8 cellular contexts compared by ENCODE assay signal in the genomic region with DNA sequence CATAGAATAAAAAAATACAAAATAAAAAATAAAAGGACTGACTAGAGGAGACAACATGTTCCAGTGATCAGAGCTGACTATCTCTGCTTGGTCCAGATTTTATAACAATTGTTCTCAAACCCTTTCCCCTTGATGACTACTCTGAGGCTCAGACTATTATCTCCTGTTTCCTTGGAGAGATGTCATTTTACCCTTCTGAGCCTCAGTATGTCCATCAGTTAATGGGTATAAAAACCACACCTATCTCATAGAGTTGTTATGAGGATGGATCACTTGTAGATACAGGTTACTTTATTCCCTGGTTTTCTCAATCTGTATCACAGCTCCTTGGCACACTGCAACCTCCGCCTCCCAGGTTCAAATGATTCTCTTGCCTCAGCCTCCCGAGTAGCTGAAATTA. TPM values are rescaled to one million over a fixed set of nuclear protein-coding genes. Genes with fewer than 3 reads are reported as not detected.
"Had no signal": no experiment of that assay in that cellular context is flagged by ENCODE, and none has a peak within 500 bp of the region (broad histone marks: within the 10 kb centered on the region; RNA-seq: fewer than 3 reads in every experiment).

No MANE protein-coding gene starts in this region.

- ATAC-seq: GM12878 had no signal

- H3K4me3 ChIP-seq: GM12878 had no signal

- FAIRE-seq: G401.6, GM12878, GM12891, GM12892, GM18507, GM19239 had no signal

- DNase-seq: GDM1, GF-D8 had no signal

RNA-seq across cellular contexts. Expression of a gene that starts 7.0 kb away (rescaled TPM):
- total RNA-seq: GM12878 had no signal
- polyA plus RNA-seq: GM12878 had no signal
